Comparison of ENCODE assay signal across 2 cellular contexts in the genomic region with DNA sequence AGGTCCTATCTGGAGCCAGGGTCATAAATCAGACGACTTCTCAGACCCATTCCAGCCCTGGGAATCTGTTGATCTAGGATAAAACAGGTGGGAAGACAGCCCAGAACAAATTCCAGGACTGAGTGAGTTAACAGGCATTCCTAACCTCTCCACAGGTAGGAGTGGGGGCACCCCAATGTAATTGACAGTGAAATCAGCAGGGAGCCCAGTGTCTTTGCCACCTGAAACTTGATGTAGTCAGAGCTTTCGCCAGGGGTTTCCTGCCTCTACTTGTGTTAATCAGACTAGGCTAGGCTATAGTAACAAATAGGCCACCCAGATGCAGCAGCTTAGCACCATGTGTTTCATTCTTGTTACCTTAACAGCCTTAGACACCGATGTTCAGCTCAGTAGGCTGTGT.
TF ChIP-seq lines count a peak whose summit lies in the region.

No MANE protein-coding gene starts in this region.

TF ChIP-seq in HepG2, 621 proteins besides CTCF, POLR2A, EP300 and RAD21:
- TF ChIP-seq ZBTB44 (CRISPR knock-in tag; IDR thresholded peaks at IDR 0.05) (no peak), TEAD3 (CRISPR knock-in tag; optimal IDR thresholded peaks at IDR 0.05; ENCODE audit: borderline replicate concordance) (no peak), PAX8 (CRISPR knock-in tag; IDR thresholded peaks at IDR 0.05; ENCODE audit: borderline replicate concordance) (no peak), ZNF12 (CRISPR knock-in tag; IDR thresholded peaks at IDR 0.05) (0 out of 2 replicates have a peak, but pooled peaks have one; percentile 35)

TF ChIP-seq in H1, 55 proteins besides CTCF, POLR2A, EP300 and RAD21:
- TF ChIP-seq GABPA (IDR thresholded peaks at IDR 0.05; ENCODE audit: borderline replicate concordance, insufficient read depth, low read length) (no peak), TCF12 (IDR thresholded peaks at IDR 0.05; ENCODE audit: low read depth, low read length) (peak; percentile 49; the same call in 1 of the 2 replicates)
TF ChIP-seq in H1: peak in this region for 1.
